Comparison of ENCODE assay signal across 15 cellular contexts in genomic region chr1:160251006-160251405, GRCh38. TPM values are rescaled to one million over a fixed set of nuclear protein-coding genes. Genes with fewer than 3 reads are reported as not detected.
DNase-seq lines count a peak whose midpoint lies in the region; ATAC-seq, FAIRE-seq and TF ChIP-seq lines count a peak whose summit lies in the region.
"Had no signal": no experiment of that assay in that cellular context is flagged by ENCODE, and none has a peak within 500 bp of the region (broad histone marks: within the 10 kb centered on the region; RNA-seq: fewer than 3 reads in every experiment).

No MANE protein-coding gene starts in this region.

- TF ChIP-seq CTCF in dorsolateral prefrontal cortex (IDR thresholded peaks at IDR 0.05 in 54 of 56, conservative IDR thresholded peaks at IDR 0.05 in 2 of 56; ENCODE audit: low read depth in 1 of 56, partially characterized antibody in 56 of 56): peak in 1 of 56 donors; percentile 18
- TF ChIP-seq CTCF in left lung (IDR thresholded peaks at IDR 0.05): no peak

- no peaks in the 10 kb centered on the region for H3K27me3 Mint-ChIP-seq in stimulated activated naive CD8-positive, alpha-beta T cell treated with anti-CD3 and anti-CD28 coated beads, Interleukin-15, amount 100 ng/mL, for 72 hours

- H3K9me3 ChIP-seq in small intestine (ENCODE audit: control insufficient read depth, low read depth): no peaks in the 10 kb centered on the region
- no peaks in the 10 kb centered on the region for H3K9me3 ChIP-seq in left lung
- H3K9me3 ChIP-seq: BLaER1, spleen had no signal

- H3K27me3 ChIP-seq in dorsolateral prefrontal cortex (no peaks in the 10 kb centered on the region), small intestine (ENCODE audit: control insufficient read depth in 2 of 2, insufficient read depth in 2 of 2, low read length in 2 of 2) (no peaks in the 10 kb centered on the region), left lung (no peaks in the 10 kb centered on the region)
- H3K27me3 ChIP-seq: BLaER1, brain microvascular endothelial cell, neural progenitor cell, spleen had no signal

- no peak for FAIRE-seq in small intestine (lab: Jason Lieb, UNC)
- FAIRE-seq: kidney had no signal

- H3K4me3 Mint-ChIP-seq in stimulated activated naive CD8-positive, alpha-beta T cell treated with anti-CD3 and anti-CD28 coated beads, Interleukin-15, amount 100 ng/mL, for 72 hours: no peak overlapping the region
- H3K4me3 Mint-ChIP-seq: neural progenitor cell had no signal

- ATAC-seq in left lung: no peak
- no peak for ATAC-seq in stimulated activated naive CD8-positive, alpha-beta T cell treated with anti-CD3 and anti-CD28 coated beads, Interleukin-15, amount 100 ng/mL, for 72 hours

- H3K4me1 Mint-ChIP-seq in stimulated activated naive CD8-positive, alpha-beta T cell treated with anti-CD3 and anti-CD28 coated beads, Interleukin-15, amount 100 ng/mL, for 72 hours: peaks cover 29% of the 10 kb centered on the region

- intact Hi-C loops in dorsolateral prefrontal cortex (cut with DNase I) (loop anchor here (1.0 to 10.0 kb wide), 4 partner anchors 58 to 316 kb away; partner anchors contain the start of gene CASQ1 (in 1 of the 2)), left lung (cut with DNase I) (loop anchor here in 1 of 2 donors (2.0 kb wide), 1 partner anchor 150 kb away; no protein-coding TSS in a partner anchor)

- H3K9me3 Mint-ChIP-seq in stimulated activated naive CD8-positive, alpha-beta T cell treated with anti-CD3 and anti-CD28 coated beads, Interleukin-15, amount 100 ng/mL, for 72 hours: no peaks in the 10 kb centered on the region
- H3K9me3 Mint-ChIP-seq: neural progenitor cell had no signal

- DNase-seq in LHCN-M2 (ENCODE audit: low read depth) (peak; percentile 44), dorsolateral prefrontal cortex (no peak), medulla oblongata (ENCODE audit: extremely low spot score) (peak; percentile 30), small intestine (peak; percentile 22), left lung (no peak)
- no peak for DNase-seq in stimulated activated CD8-positive, alpha-beta memory T cell treated with anti-CD3 and anti-CD28 coated beads, Interleukin-4, amount 100 ng/mL, for 48 hours
- DNase-seq in stimulated activated naive CD8-positive, alpha-beta T cell treated with anti-CD3 and anti-CD28 coated beads, Interleukin-15, amount 100 ng/mL, for 72 hours: no peak
- DNase-seq: brain microvascular endothelial cell, kidney, NCI-H1436 treated with DMSO at 0.1 percent for 48 hours, NCI-H510A, PC-9, spleen had no signal

- H3K27ac ChIP-seq in dorsolateral prefrontal cortex (peak overlapping the region; percentile 52 to 98 (median 88)), small intestine (ENCODE audit: low read depth in 1 of 2, low read length in 1 of 2) (no peak overlapping the region), left lung (no peak overlapping the region)
- H3K27ac ChIP-seq: BLaER1, brain microvascular endothelial cell, neural progenitor cell, PC-9 had no signal

- H3K4me3 ChIP-seq in dorsolateral prefrontal cortex (peak overlapping the region in 13 of 59 donors; percentile 0 to 33 (median 13)), small intestine (ENCODE audit: low read depth in 1 of 2, low read length in 2 of 2) (no peak overlapping the region), left lung (no peak overlapping the region)
- H3K4me3 ChIP-seq: BLaER1, neural progenitor cell, PC-9, spleen had no signal

- H3K36me3 ChIP-seq in small intestine (ENCODE audit: control insufficient read depth in 2 of 2, insufficient read depth in 2 of 2, low read length in 2 of 2): no peaks in the 10 kb centered on the region
- H3K36me3 ChIP-seq in left lung: peaks cover 0 to 21% of the 10 kb centered on the region in 2 donors
- H3K36me3 ChIP-seq: brain microvascular endothelial cell, neural progenitor cell had no signal

- H3K4me1 ChIP-seq in small intestine (ENCODE audit: control insufficient read depth in 2 of 2, insufficient read depth in 1 of 2, low read depth in 1 of 2, low read length in 1 of 2) (no peaks in the 10 kb centered on the region), left lung (peaks cover 0 to 2% of the 10 kb centered on the region in 2 donors)
- H3K4me1 ChIP-seq: BLaER1 had no signal

- H3K27ac Mint-ChIP-seq in stimulated activated naive CD8-positive, alpha-beta T cell treated with anti-CD3 and anti-CD28 coated beads, Interleukin-15, amount 100 ng/mL, for 72 hours: no peak overlapping the region

RNA-seq across cellular contexts. Expression of gene DCAF8, which starts 11.3 kb away (rescaled TPM):
- total RNA-seq in LHCN-M2 (2014; rRNA removed) (73.1 and 76.4 TPM in 2 replicates), dorsolateral prefrontal cortex (100 to 1,000 TPM; 111 to 260 (median 188) TPM), left lung (10 to 100 TPM; 93.9 to 99.3 TPM)
- polyA plus RNA-seq in LHCN-M2 (2012): 44.3 TPM
- 10 to 100 TPM; 43.5 to 62.2 (median 56.1) TPM for polyA plus RNA-seq in small intestine

RNA-seq across cellular contexts. Expression of gene PEX19, which starts 33.9 kb away (rescaled TPM):
- 81.8 and 83.7 TPM in 2 replicates for total RNA-seq in LHCN-M2 (2014; rRNA removed)
- 44.8 TPM for polyA plus RNA-seq in LHCN-M2 (2012)
- total RNA-seq in dorsolateral prefrontal cortex: 100 to 1,000 TPM in 52 of 120 experiments, 10 to 100 TPM in 68; 63.4 to 123 (median 97.5) TPM
- polyA plus RNA-seq in small intestine: 10 to 100 TPM; 20.8 to 25.0 (median 23.9) TPM
- total RNA-seq in left lung: 10 to 100 TPM; 42.9 to 57.1 TPM

RNA-seq across cellular contexts. Expression of gene PEA15, which starts 45.8 kb away (rescaled TPM):
- total RNA-seq in LHCN-M2 (2014; rRNA removed): 150 and 200 TPM in 2 replicates
- polyA plus RNA-seq in LHCN-M2 (2012): 652 TPM
- total RNA-seq in dorsolateral prefrontal cortex: 100 to 1,000 TPM; 342 to 812 (median 617) TPM
- 100 to 1,000 TPM in 1 of 3 donors, 10 to 100 TPM in 2; 15.2 to 116 (median 54.3) TPM for polyA plus RNA-seq in small intestine
- 100 to 1,000 TPM; 175 to 178 TPM for total RNA-seq in left lung

Comparison
In these comparisons a context has a peak if more than half of its experiments do, and no peak if none do; other contexts are left out.
1. DNase-seq: peak in LHCN-M2 (single experiment), medulla oblongata (single experiment) and small intestine (single experiment); none in dorsolateral prefrontal cortex (0 of 10), left lung (0 of 2), stimulated activated CD8-positive, alpha-beta memory T cell treated with anti-CD3 and anti-CD28 coated beads, Interleukin-4, amount 100 ng/mL, for 48 hours (single experiment) and stimulated activated naive CD8-positive, alpha-beta T cell treated with anti-CD3 and anti-CD28 coated beads, Interleukin-15, amount 100 ng/mL, for 72 hours (0 of 2).
2. H3K27ac ChIP-seq: peak in dorsolateral prefrontal cortex (59 of 59); none in small intestine (0 of 2) and left lung (0 of 2).